8 cellular contexts compared by ENCODE assay signal in genomic region chr11:65416341-65417185, GRCh38. TPM values are rescaled to one million over a fixed set of nuclear protein-coding genes. Genes with fewer than 3 reads are reported as not detected.
A peak's percentile ranks its signal among the peaks of the same experiment; 100 is the strongest.
DNase-seq lines count a peak whose midpoint lies in the region; ATAC-seq, FAIRE-seq and TF ChIP-seq lines count a peak whose summit lies in the region.

No MANE protein-coding gene starts in this region.

- H3K4me2 ChIP-seq in DOHH2 (ENCODE audit: low read length) (peak overlapping the region; percentile 88), keratinocyte (ENCODE audit: control insufficient read depth, extremely low read depth, insufficient read depth, low read depth, low read length) (peak overlapping the region; percentile 78)

- peaks cover 70% of the 10 kb centered on the region for H3K4me1 ChIP-seq in DOHH2 (ENCODE audit: control insufficient read depth, low read length)
- peaks cover 46% of the 10 kb centered on the region for H3K4me1 ChIP-seq in HAP-1
- peaks cover 55% of the 10 kb centered on the region for H3K4me1 ChIP-seq in keratinocyte (ENCODE audit: control insufficient read depth, extremely low read depth, insufficient read depth, low read length)

- CTCF ChIA-PET in WTC11 (lab: Charles Lee): interaction anchor here (0.6 to 12.8 kb wide), 56 partner anchors 8 to 442 kb away, joined by 3 to 224 read pairs (median 5); partner anchors contain the start of genes FRMD8, MALAT1, TIGD3 and ZNRD2

- no peaks in the 10 kb centered on the region for H4K20me1 ChIP-seq in DOHH2 (ENCODE audit: control insufficient read depth, insufficient read depth, low read depth, low read length)
- H4K20me1 ChIP-seq in keratinocyte (ENCODE audit: control insufficient read depth, extremely low read depth, insufficient read depth, low read length): no peaks in the 10 kb centered on the region

- peak; percentile 63 for ATAC-seq in WTC11

- DNase-seq in HAP-1 (ENCODE audit: low spot score in 2 of 2) (peak; percentile 70 to 94), NCI-H2107 treated with DMSO at 0.1 percent for 48 hours (lab: John Stamatoyannopoulos, UW; ENCODE audit: unreplicated experiment) (peak; percentile 49), WTC11 (ENCODE audit: low spot score) (peak; percentile 96), bronchial epithelial cell (ENCODE audit: low read depth) (peak; percentile 66), keratinocyte (ENCODE audit: low read depth, low spot score) (no peak), OCI-M2 (lab: John Stamatoyannopoulos, UW; ENCODE audit: unreplicated experiment) (no peak)
- DNase-seq in stimulated activated CD4-positive, alpha-beta T cell treated with anti-CD3 and anti-CD28 coated beads, Interleukin-15, amount 100 ng/mL, for 1 hour (ENCODE audit: low read depth in 1 of 2, low spot score in 1 of 2): peak; percentile 85 to 90

- no peaks in the 10 kb centered on the region for H3K9me3 Mint-ChIP-seq in WTC11

- peaks cover 37% of the 10 kb centered on the region for H3F3A ChIP-seq in DOHH2 (ENCODE audit: control insufficient read depth, insufficient read depth)

- peak overlapping the region; percentile 90 for H3K27ac ChIP-seq in DOHH2 (ENCODE audit: low read depth, low read length)
- peak overlapping the region; percentile 1 for H3K27ac ChIP-seq in keratinocyte (ENCODE audit: control insufficient read depth, insufficient read depth, low read length)

- no peak overlapping the region; the same call in 1 of the 2 replicates for H3K27ac Mint-ChIP-seq in WTC11

- 0 out of 2 replicates have a peak, but pooled peaks cover 2% of the 10 kb centered on the region for H3K27me3 Mint-ChIP-seq in WTC11 (ENCODE audit: low read depth)

- peaks cover 4% of the 10 kb centered on the region for H3K9me1 ChIP-seq in keratinocyte (ENCODE audit: control insufficient read depth, extremely low read depth, insufficient read depth, low read length)

- no peaks in the 10 kb centered on the region for H3K9me3 ChIP-seq in DOHH2 (ENCODE audit: control insufficient read depth, insufficient read depth, low read length)
- no peaks in the 10 kb centered on the region for H3K9me3 ChIP-seq in HAP-1
- no peaks in the 10 kb centered on the region for H3K9me3 ChIP-seq in keratinocyte (ENCODE audit: control insufficient read depth, low read depth, low read length)

- H3K9ac ChIP-seq in keratinocyte (ENCODE audit: control insufficient read depth, extremely low read depth, insufficient read depth, low read length): peak overlapping the region; percentile 55

- H3K36me3 ChIP-seq in DOHH2 (ENCODE audit: control insufficient read depth, low read length) (peaks cover 18% of the 10 kb centered on the region), HAP-1 (replicated peaks) (no peaks in the 10 kb centered on the region), bronchial epithelial cell (ENCODE audit: control insufficient read depth, insufficient read depth, low read length) (peaks cover 8% of the 10 kb centered on the region), keratinocyte (ENCODE audit: control insufficient read depth in 2 of 2, extremely low read depth in 1 of 2, insufficient read depth in 2 of 2, low read length in 2 of 2) (peaks cover 0 to 16% of the 10 kb centered on the region in 2 experiments)

- H3K27me3 ChIP-seq in DOHH2 (ENCODE audit: control insufficient read depth, low read length) (no peaks in the 10 kb centered on the region), HAP-1 (ENCODE audit: low read depth) (no peaks in the 10 kb centered on the region), bronchial epithelial cell (ENCODE audit: control insufficient read depth, insufficient read depth, low read length) (no peaks in the 10 kb centered on the region), keratinocyte (ENCODE audit: control insufficient read depth, extremely low read depth, insufficient read depth, low read length) (no peaks in the 10 kb centered on the region)

- POLR2A ChIA-PET in WTC11 (lab: Charles Lee): interaction anchor here (0.6 to 10.9 kb wide), 7 partner anchors 43 to 91 kb away, joined by 3 to 135 read pairs (median 10); partner anchors contain the start of gene MALAT1

- no peak overlapping the region for H2AFZ ChIP-seq in keratinocyte (ENCODE audit: control insufficient read depth, low read length)

- no peaks in the 10 kb centered on the region; the same call in 1 of the 2 replicates for H3K36me3 Mint-ChIP-seq in WTC11

- in situ Hi-C loops in HAP-1 (cut with MboI; ENCODE audit: low sequenced_read_pairs): loop anchor here (5.0 kb wide), 1 partner anchor 91 kb away; no protein-coding TSS in a partner anchor

- dilution Hi-C loops in keratinocyte (cut with MboI; ENCODE audit: extremely low pct_ligation_motif_present, low sequenced_read_pairs): no loop called here

- H3K79me2 ChIP-seq in DOHH2 (ENCODE audit: control insufficient read depth, low read length): peaks cover 38% of the 10 kb centered on the region
- H3K79me2 ChIP-seq in keratinocyte (ENCODE audit: control insufficient read depth, insufficient read depth, low read length): no peaks in the 10 kb centered on the region

- H3K4me1 Mint-ChIP-seq in WTC11: peaks cover 57% of the 10 kb centered on the region

- TF ChIP-seq CTCF in DOHH2 (IDR thresholded peaks at IDR 0.05; ENCODE audit: low read depth, low read length, poor library complexity, severe bottlenecking): peak; percentile 96
- peak; percentile 95 for TF ChIP-seq CTCF in WTC11 (IDR thresholded peaks at IDR 0.05)
- peak; percentile 98 for TF ChIP-seq CTCF in bronchial epithelial cell (IDR thresholded peaks at IDR 0.05; ENCODE audit: insufficient read depth, low read length, severe bottlenecking)
- TF ChIP-seq CTCF in keratinocyte (optimal IDR thresholded peaks at IDR 0.05 in 1 of 3, IDR thresholded peaks at IDR 0.05 in 1 of 3, conservative IDR thresholded peaks at IDR 0.05 in 1 of 3; ENCODE audit: extremely low read depth in 1 of 3, insufficient read depth in 2 of 3, low read length in 3 of 3): peak; percentile 87 to 100 (median 99)

- FAIRE-seq in bronchial epithelial cell (lab: Jason Lieb, UNC): no peak
- FAIRE-seq in keratinocyte (lab: Jason Lieb, UNC): no peak

- H3K4me3 ChIP-seq in DOHH2 (ENCODE audit: low read length): peak overlapping the region; percentile 75
- H3K4me3 ChIP-seq in HAP-1: no peak overlapping the region
- peak overlapping the region; percentile 16 for H3K4me3 ChIP-seq in bronchial epithelial cell (ENCODE audit: low read depth, low read length)
- H3K4me3 ChIP-seq in keratinocyte (ENCODE audit: control insufficient read depth in 2 of 3, extremely low read depth in 1 of 3, insufficient read depth in 2 of 3, low read depth in 1 of 3, low read length in 3 of 3): peak overlapping the region in 2 of 3 experiments; percentile 23 to 61

- H3K9me2 ChIP-seq in DOHH2 (replicated peaks; ENCODE audit: control insufficient read depth, low read length): no peaks in the 10 kb centered on the region

- peak overlapping the region; percentile 20 for H3K4me3 Mint-ChIP-seq in WTC11

TF ChIP-seq in WTC11, 78 proteins besides CTCF, POLR2A, EP300 and RAD21 (continues in another document):
- TF ChIP-seq EMX1 (CRISPR knock-in tag; IDR thresholded peaks at IDR 0.05) (0 out of 2 replicates have a peak, but pooled peaks have one; percentile 49), ETV6 (CRISPR knock-in tag; IDR thresholded peaks at IDR 0.05) (peak; percentile 51), SP1 (CRISPR knock-in tag; conservative IDR thresholded peaks at IDR 0.05) (peak; percentile 66; the same call in 1 of the 2 replicates), CBFB (CRISPR knock-in tag; IDR thresholded peaks at IDR 0.05; ENCODE audit: low read depth) (no peak), MAX (CRISPR knock-in tag; IDR thresholded peaks at IDR 0.05) (peak; percentile 64; the same call in 1 of the 2 replicates)

RNA-seq across cellular contexts. Expression of gene NEAT1, which starts 6.0 kb away (rescaled TPM):
- total RNA-seq in WTC11 (2021) (28.7 to 38.1 TPM (median 31.7 TPM) in 3 replicates), bronchial epithelial cell (114 and 133 TPM in 2 replicates)
- 66.5 to 270 TPM (median 171 TPM) in 3 replicates for polyA plus RNA-seq in keratinocyte
- polyA plus RNA-seq in keratinocyte (2011; ENCODE audit: low read depth): 1,124 TPM
- 5.3 and 11.3 TPM in 2 replicates for polyA plus RNA-seq in keratinocyte (2011; cell fraction: cytosol; rRNA removed)
- 1,267 and 1,668 TPM in 2 replicates for polyA plus RNA-seq in keratinocyte (2011; cell fraction: nucleus; rRNA removed)
- polyA plus RNA-seq in keratinocyte (2012; ENCODE audit: low replicate concordance): 218 and 908 TPM in 2 replicates
- polyA minus RNA-seq in keratinocyte: 73.3 to 442 TPM (median 228 TPM) in 3 replicates
- 8.4 TPM for polyA minus RNA-seq in keratinocyte (2011; cell fraction: cytosol; rRNA and poly(A)+ RNA removed)
- polyA minus RNA-seq in keratinocyte (2011; cell fraction: nucleus; rRNA and poly(A)+ RNA removed): 402 and 1,225 TPM in 2 replicates

RNA-seq across cellular contexts. Expression of gene FRMD8, which starts 30.1 kb away (rescaled TPM):
- total RNA-seq in WTC11 (2021): 21.5 to 23.7 TPM (median 22.9 TPM) in 3 replicates
- 21.9 and 66.6 TPM in 2 replicates for total RNA-seq in bronchial epithelial cell
- 24.1 to 47.3 TPM (median 25.0 TPM) in 3 replicates for polyA plus RNA-seq in keratinocyte
- polyA plus RNA-seq in keratinocyte (2011; ENCODE audit: low read depth): 8.5 TPM
- polyA plus RNA-seq in keratinocyte (2011; cell fraction: cytosol; rRNA removed): 20.8 and 29.3 TPM in 2 replicates
- 58.8 and 74.9 TPM in 2 replicates for polyA plus RNA-seq in keratinocyte (2011; cell fraction: nucleus; rRNA removed)
- 20.8 and 30.9 TPM in 2 replicates for polyA plus RNA-seq in keratinocyte (2012; ENCODE audit: low replicate concordance)
- polyA minus RNA-seq in keratinocyte: 28.2 to 54.5 TPM (median 34.5 TPM) in 3 replicates
- 64.1 TPM for polyA minus RNA-seq in keratinocyte (2011; cell fraction: cytosol; rRNA and poly(A)+ RNA removed)
- 56.0 and 58.9 TPM in 2 replicates for polyA minus RNA-seq in keratinocyte (2011; cell fraction: nucleus; rRNA and poly(A)+ RNA removed)

RNA-seq across cellular contexts. Expression of gene SLC25A45, which starts 34.1 kb away (rescaled TPM):
- total RNA-seq in WTC11 (2021) (1.5 to 2.5 TPM (median 1.7 TPM) in 3 replicates), bronchial epithelial cell (0.26 and 0.77 TPM in 2 replicates)
- polyA plus RNA-seq in keratinocyte: 0.20 to 0.46 TPM (median 0.25 TPM) in 3 replicates
- 0.25 TPM for polyA plus RNA-seq in keratinocyte (2011; ENCODE audit: low read depth)
- polyA plus RNA-seq in keratinocyte (2011; cell fraction: cytosol; rRNA removed): 0.10 and 0.12 TPM in 2 replicates
- polyA plus RNA-seq in keratinocyte (2011; cell fraction: nucleus; rRNA removed): 1.1 and 1.2 TPM in 2 replicates
- 0.50 and 0.66 TPM in 2 replicates for polyA plus RNA-seq in keratinocyte (2012; ENCODE audit: low replicate concordance)
- polyA minus RNA-seq in keratinocyte: 0.30 to 0.93 TPM (median 0.59 TPM) in 3 replicates
- not detected for polyA minus RNA-seq in keratinocyte (2011; cell fraction: cytosol; rRNA and poly(A)+ RNA removed)
- polyA minus RNA-seq in keratinocyte (2011; cell fraction: nucleus; rRNA and poly(A)+ RNA removed): 0.95 and 1.4 TPM in 2 replicates

Comparison
In these comparisons a context has a peak if more than half of its experiments do, and no peak if none do; other contexts are left out.
1. DNase-seq: peak in HAP-1 (2 of 2), NCI-H2107 treated with DMSO at 0.1 percent for 48 hours (single experiment), WTC11 (single experiment), bronchial epithelial cell (single experiment) and stimulated activated CD4-positive, alpha-beta T cell treated with anti-CD3 and anti-CD28 coated beads, Interleukin-15, amount 100 ng/mL, for 1 hour (2 of 2); none in keratinocyte (single experiment) and OCI-M2 (single experiment).
2. Peak in every context shown above with its lines, with median percentiles within 50 percentile points of each other: CTCF ChIP-seq.